1 cellular context compared by ENCODE assay signal in the genomic region with DNA sequence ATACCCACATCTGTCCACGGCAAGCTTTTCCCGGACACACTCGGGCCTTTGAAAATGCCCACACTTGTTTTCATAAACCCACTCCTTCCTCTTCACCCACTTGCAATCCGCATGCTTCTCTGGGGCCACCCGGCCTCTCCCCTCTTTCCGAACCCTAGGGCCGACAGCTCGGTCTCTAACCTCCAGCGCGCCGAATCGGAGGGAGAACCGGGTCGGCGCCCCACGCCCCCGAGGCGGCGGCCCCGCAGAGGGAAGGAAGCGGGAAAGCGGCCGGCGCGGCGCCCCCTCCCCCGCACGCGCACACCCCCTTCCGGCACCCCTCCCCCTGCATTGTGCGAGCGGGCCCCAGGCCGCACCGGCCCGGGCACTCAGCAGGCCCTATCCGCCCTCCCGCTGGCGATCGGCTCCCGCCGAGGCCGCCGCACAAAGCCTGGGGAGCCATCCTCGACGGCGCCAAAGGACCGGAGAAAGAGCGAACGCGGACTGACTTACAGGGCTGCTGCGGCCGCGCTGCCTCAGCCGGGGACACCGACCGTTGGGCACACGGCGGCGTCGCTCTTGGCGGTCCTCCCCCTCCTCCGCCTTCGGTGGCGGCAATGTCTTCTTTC.
TF ChIP-seq lines count a peak whose summit lies in the region.

No MANE protein-coding gene starts in this region.

TF ChIP-seq in HepG2, 621 proteins besides CTCF, POLR2A, EP300 and RAD21 (continued from another document and continues in another):
- TF ChIP-seq, protein P1, sequence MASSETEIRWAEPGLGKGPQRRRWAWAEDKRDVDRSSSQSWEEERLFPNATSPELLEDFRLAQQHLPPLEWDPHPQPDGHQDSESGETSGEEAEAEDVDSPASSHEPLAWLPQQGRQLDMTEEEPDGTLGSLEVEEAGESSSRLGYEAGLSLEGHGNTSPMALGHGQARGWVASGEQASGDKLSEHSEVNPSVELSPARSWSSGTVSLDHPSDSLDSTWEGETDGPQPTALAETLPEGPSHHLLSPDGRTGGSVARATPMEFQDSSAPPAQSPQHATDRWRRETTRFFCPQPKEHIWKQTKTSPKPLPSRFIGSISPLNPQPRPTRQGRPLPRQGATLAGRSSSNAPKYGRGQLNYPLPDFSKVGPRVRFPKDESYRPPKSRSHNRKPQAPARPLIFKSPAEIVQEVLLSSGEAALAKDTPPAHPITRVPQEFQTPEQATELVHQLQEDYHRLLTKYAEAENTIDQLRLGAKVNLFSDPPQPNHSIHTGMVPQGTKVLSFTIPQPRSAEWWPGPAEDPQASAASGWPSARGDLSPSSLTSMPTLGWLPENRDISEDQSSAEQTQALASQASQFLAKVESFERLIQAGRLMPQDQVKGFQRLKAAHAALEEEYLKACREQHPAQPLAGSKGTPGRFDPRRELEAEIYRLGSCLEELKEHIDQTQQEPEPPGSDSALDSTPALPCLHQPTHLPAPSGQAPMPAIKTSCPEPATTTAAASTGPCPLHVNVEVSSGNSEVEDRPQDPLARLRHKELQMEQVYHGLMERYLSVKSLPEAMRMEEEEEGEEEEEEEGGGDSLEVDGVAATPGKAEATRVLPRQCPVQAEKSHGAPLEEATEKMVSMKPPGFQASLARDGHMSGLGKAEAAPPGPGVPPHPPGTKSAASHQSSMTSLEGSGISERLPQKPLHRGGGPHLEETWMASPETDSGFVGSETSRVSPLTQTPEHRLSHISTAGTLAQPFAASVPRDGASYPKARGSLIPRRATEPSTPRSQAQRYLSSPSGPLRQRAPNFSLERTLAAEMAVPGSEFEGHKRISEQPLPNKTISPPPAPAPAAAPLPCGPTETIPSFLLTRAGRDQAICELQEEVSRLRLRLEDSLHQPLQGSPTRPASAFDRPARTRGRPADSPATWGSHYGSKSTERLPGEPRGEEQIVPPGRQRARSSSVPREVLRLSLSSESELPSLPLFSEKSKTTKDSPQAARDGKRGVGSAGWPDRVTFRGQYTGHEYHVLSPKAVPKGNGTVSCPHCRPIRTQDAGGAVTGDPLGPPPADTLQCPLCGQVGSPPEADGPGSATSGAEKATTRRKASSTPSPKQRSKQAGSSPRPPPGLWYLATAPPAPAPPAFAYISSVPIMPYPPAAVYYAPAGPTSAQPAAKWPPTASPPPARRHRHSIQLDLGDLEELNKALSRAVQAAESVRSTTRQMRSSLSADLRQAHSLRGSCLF (CRISPR knock-in tag; IDR thresholded peaks at IDR 0.05; ENCODE audit: borderline replicate concordance): no peak
- no peak for TF ChIP-seq ZNF850 (CRISPR knock-in tag; conservative IDR thresholded peaks at IDR 0.05)
- TF ChIP-seq IRF2 (CRISPR knock-in tag; IDR thresholded peaks at IDR 0.05): no peak
- peak; percentile 12 for TF ChIP-seq ZNF564 (CRISPR knock-in tag; IDR thresholded peaks at IDR 0.05)
- no peak for TF ChIP-seq ZSCAN9 (CRISPR knock-in tag; IDR thresholded peaks at IDR 0.05; ENCODE audit: borderline replicate concordance)
- TF ChIP-seq SETDB1 (CRISPR knock-in tag; IDR thresholded peaks at IDR 0.05; ENCODE audit: borderline replicate concordance): no peak
- TF ChIP-seq, protein P2, sequence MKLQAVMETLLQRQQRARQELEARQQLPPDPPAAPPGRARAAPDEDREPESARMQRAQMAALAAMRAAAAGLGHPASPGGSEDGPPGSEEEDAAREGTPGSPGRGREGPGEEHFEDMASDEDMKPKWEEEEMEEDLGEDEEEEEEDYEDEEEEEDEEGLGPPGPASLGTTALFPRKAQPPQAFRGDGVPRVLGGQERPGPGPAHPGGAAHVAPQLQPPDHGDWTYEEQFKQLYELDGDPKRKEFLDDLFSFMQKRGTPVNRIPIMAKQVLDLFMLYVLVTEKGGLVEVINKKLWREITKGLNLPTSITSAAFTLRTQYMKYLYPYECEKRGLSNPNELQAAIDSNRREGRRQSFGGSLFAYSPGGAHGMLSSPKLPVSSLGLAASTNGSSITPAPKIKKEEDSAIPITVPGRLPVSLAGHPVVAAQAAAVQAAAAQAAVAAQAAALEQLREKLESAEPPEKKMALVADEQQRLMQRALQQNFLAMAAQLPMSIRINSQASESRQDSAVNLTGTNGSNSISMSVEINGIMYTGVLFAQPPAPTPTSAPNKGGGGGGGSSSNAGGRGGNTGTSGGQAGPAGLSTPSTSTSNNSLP (IDR thresholded peaks at IDR 0.05; ENCODE audit: low read depth, low read length): no peak
- peak; percentile 42; the same call in 1 of the 2 replicates for TF ChIP-seq JUND (CRISPR knock-in tag; IDR thresholded peaks at IDR 0.05)
- no peak for TF ChIP-seq MTA3 (CRISPR knock-in tag; IDR thresholded peaks at IDR 0.05)
- no peak for TF ChIP-seq RFX3 (CRISPR knock-in tag; IDR thresholded peaks at IDR 0.05)
- peak; percentile 15; the same call in 1 of the 2 replicates for TF ChIP-seq ZNF670 (CRISPR knock-in tag; IDR thresholded peaks at IDR 0.05; ENCODE audit: borderline replicate concordance)
- 0 out of 2 replicates have a peak, but pooled peaks have one; percentile 21 for TF ChIP-seq SMAD9 (CRISPR knock-in tag; IDR thresholded peaks at IDR 0.05)
- TF ChIP-seq RBFOX2 (IDR thresholded peaks at IDR 0.05; ENCODE audit: low read depth, low read length): peak; percentile 88
- TF ChIP-seq, protein P3, sequence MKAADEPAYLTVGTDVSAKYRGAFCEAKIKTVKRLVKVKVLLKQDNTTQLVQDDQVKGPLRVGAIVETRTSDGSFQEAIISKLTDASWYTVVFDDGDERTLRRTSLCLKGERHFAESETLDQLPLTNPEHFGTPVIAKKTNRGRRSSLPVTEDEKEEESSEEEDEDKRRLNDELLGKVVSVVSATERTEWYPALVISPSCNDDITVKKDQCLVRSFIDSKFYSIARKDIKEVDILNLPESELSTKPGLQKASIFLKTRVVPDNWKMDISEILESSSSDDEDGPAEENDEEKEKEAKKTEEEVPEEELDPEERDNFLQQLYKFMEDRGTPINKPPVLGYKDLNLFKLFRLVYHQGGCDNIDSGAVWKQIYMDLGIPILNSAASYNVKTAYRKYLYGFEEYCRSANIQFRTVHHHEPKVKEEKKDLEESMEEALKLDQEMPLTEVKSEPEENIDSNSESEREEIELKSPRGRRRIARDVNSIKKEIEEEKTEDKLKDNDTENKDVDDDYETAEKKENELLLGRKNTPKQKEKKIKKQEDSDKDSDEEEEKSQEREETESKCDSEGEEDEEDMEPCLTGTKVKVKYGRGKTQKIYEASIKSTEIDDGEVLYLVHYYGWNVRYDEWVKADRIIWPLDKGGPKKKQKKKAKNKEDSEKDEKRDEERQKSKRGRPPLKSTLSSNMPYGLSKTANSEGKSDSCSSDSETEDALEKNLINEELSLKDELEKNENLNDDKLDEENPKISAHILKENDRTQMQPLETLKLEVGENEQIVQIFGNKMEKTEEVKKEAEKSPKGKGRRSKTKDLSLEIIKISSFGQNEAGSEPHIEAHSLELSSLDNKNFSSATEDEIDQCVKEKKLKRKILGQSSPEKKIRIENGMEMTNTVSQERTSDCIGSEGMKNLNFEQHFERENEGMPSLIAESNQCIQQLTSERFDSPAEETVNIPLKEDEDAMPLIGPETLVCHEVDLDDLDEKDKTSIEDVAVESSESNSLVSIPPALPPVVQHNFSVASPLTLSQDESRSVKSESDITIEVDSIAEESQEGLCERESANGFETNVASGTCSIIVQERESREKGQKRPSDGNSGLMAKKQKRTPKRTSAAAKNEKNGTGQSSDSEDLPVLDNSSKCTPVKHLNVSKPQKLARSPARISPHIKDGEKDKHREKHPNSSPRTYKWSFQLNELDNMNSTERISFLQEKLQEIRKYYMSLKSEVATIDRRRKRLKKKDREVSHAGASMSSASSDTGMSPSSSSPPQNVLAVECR (CRISPR knock-in tag; IDR thresholded peaks at IDR 0.05; ENCODE audit: borderline replicate concordance): peak; percentile 84
- no peak for TF ChIP-seq SRF (IDR thresholded peaks at IDR 0.05; ENCODE audit: low read depth, low read length)
- TF ChIP-seq, protein P4, sequence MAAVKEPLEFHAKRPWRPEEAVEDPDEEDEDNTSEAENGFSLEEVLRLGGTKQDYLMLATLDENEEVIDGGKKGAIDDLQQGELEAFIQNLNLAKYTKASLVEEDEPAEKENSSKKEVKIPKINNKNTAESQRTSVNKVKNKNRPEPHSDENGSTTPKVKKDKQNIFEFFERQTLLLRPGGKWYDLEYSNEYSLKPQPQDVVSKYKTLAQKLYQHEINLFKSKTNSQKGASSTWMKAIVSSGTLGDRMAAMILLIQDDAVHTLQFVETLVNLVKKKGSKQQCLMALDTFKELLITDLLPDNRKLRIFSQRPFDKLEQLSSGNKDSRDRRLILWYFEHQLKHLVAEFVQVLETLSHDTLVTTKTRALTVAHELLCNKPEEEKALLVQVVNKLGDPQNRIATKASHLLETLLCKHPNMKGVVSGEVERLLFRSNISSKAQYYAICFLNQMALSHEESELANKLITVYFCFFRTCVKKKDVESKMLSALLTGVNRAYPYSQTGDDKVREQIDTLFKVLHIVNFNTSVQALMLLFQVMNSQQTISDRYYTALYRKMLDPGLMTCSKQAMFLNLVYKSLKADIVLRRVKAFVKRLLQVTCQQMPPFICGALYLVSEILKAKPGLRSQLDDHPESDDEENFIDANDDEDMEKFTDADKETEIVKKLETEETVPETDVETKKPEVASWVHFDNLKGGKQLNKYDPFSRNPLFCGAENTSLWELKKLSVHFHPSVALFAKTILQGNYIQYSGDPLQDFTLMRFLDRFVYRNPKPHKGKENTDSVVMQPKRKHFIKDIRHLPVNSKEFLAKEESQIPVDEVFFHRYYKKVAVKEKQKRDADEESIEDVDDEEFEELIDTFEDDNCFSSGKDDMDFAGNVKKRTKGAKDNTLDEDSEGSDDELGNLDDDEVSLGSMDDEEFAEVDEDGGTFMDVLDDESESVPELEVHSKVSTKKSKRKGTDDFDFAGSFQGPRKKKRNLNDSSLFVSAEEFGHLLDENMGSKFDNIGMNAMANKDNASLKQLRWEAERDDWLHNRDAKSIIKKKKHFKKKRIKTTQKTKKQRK (IDR thresholded peaks at IDR 0.05; ENCODE audit: low read length): no peak
- TF ChIP-seq, protein P5, sequence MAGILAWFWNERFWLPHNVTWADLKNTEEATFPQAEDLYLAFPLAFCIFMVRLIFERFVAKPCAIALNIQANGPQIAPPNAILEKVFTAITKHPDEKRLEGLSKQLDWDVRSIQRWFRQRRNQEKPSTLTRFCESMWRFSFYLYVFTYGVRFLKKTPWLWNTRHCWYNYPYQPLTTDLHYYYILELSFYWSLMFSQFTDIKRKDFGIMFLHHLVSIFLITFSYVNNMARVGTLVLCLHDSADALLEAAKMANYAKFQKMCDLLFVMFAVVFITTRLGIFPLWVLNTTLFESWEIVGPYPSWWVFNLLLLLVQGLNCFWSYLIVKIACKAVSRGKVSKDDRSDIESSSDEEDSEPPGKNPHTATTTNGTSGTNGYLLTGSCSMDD (CRISPR knock-in tag; IDR thresholded peaks at IDR 0.05): no peak
- 0 out of 2 replicates have a peak, but pooled peaks have one; percentile 22 for TF ChIP-seq ESRRA (CRISPR knock-in tag; IDR thresholded peaks at IDR 0.05; ENCODE audit: low read depth)
- 0 out of 2 replicates have a peak, but pooled peaks have one; percentile 18 for TF ChIP-seq NFKBIZ (CRISPR knock-in tag; IDR thresholded peaks at IDR 0.05)
- TF ChIP-seq THAP11 (CRISPR knock-in tag; IDR thresholded peaks at IDR 0.05): peak; percentile 45
- TF ChIP-seq, protein P6, sequence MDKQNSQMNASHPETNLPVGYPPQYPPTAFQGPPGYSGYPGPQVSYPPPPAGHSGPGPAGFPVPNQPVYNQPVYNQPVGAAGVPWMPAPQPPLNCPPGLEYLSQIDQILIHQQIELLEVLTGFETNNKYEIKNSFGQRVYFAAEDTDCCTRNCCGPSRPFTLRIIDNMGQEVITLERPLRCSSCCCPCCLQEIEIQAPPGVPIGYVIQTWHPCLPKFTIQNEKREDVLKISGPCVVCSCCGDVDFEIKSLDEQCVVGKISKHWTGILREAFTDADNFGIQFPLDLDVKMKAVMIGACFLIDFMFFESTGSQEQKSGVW (CRISPR knock-in tag; IDR thresholded peaks at IDR 0.05; ENCODE audit: borderline replicate concordance): no peak
- no peak; the same call in 1 of the 2 replicates for TF ChIP-seq SMAD3 (CRISPR knock-in tag; IDR thresholded peaks at IDR 0.05)
- peak; percentile 54; the same call in 1 of the 2 replicates for TF ChIP-seq POLR2AphosphoS5 (IDR thresholded peaks at IDR 0.05; ENCODE audit: low read depth, low read length)
- TF ChIP-seq AGO1 (IDR thresholded peaks at IDR 0.05; ENCODE audit: low read depth, low read length, poor library complexity, severe bottlenecking): no peak
- TF ChIP-seq HDAC2 (CRISPR knock-in tag; IDR thresholded peaks at IDR 0.05): peak; percentile 28; the same call in 1 of the 2 replicates
- no peak for TF ChIP-seq ZNF556 (CRISPR knock-in tag; IDR thresholded peaks at IDR 0.05; ENCODE audit: borderline replicate concordance)
- TF ChIP-seq REXO4 (CRISPR knock-in tag; IDR thresholded peaks at IDR 0.05; ENCODE audit: borderline replicate concordance): 0 out of 2 replicates have a peak, but pooled peaks have one; percentile 58
- TF ChIP-seq ZSCAN12 (CRISPR knock-in tag; IDR thresholded peaks at IDR 0.05): no peak
- TF ChIP-seq HMGA1 (CRISPR knock-in tag; conservative IDR thresholded peaks at IDR 0.05): no peak
- no peak for TF ChIP-seq ATAD3A (CRISPR knock-in tag; IDR thresholded peaks at IDR 0.05)
- no peak for TF ChIP-seq MED8 (CRISPR knock-in tag; IDR thresholded peaks at IDR 0.05; ENCODE audit: insufficient replicate concordance)
- no peak for TF ChIP-seq SCMH1 (CRISPR knock-in tag; IDR thresholded peaks at IDR 0.05; ENCODE audit: borderline replicate concordance)
- TF ChIP-seq AKAP8 (CRISPR knock-in tag; IDR thresholded peaks at IDR 0.05): 0 out of 2 replicates have a peak, but pooled peaks have one; percentile 20
- no peak for TF ChIP-seq ZNF496 (CRISPR knock-in tag; IDR thresholded peaks at IDR 0.05; ENCODE audit: insufficient replicate concordance)
- TF ChIP-seq, protein P7, sequence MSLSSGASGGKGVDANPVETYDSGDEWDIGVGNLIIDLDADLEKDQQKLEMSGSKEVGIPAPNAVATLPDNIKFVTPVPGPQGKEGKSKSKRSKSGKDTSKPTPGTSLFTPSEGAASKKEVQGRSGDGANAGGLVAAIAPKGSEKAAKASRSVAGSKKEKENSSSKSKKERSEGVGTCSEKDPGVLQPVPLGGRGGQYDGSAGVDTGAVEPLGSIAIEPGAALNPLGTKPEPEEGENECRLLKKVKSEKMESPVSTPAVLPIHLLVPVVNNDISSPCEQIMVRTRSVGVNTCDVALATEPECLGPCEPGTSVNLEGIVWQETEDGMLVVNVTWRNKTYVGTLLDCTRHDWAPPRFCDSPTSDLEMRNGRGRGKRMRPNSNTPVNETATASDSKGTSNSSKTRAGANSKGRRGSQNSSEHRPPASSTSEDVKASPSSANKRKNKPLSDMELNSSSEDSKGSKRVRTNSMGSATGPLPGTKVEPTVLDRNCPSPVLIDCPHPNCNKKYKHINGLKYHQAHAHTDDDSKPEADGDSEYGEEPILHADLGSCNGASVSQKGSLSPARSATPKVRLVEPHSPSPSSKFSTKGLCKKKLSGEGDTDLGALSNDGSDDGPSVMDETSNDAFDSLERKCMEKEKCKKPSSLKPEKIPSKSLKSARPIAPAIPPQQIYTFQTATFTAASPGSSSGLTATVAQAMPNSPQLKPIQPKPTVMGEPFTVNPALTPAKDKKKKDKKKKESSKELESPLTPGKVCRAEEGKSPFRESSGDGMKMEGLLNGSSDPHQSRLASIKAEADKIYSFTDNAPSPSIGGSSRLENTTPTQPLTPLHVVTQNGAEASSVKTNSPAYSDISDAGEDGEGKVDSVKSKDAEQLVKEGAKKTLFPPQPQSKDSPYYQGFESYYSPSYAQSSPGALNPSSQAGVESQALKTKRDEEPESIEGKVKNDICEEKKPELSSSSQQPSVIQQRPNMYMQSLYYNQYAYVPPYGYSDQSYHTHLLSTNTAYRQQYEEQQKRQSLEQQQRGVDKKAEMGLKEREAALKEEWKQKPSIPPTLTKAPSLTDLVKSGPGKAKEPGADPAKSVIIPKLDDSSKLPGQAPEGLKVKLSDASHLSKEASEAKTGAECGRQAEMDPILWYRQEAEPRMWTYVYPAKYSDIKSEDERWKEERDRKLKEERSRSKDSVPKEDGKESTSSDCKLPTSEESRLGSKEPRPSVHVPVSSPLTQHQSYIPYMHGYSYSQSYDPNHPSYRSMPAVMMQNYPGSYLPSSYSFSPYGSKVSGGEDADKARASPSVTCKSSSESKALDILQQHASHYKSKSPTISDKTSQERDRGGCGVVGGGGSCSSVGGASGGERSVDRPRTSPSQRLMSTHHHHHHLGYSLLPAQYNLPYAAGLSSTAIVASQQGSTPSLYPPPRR (CRISPR knock-in tag; IDR thresholded peaks at IDR 0.05; ENCODE audit: borderline replicate concordance): peak; percentile 35; the same call in 1 of the 2 replicates
